ENCODE assay signal across 1 cellular context in the genomic region with DNA sequence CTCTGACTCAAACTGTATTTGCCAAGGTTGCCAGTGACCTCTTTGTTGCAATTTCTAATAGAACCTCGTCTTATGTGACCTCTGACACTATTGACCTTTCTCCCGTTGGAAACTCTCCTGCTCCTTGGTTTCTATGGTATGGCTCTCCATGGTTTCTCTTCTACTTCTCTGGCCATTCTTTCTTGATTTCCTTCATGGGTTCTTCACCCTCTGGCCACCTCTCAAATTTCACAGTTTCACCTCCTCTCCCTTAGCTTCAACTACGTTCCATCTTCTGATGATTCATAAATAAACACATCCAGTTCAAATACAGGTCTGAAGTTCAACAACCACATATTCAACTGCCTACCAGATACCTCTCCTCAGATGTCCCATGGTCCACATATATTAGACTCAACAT.
TF ChIP-seq lines count a peak whose summit lies in the region.

No MANE protein-coding gene starts in this region.

TF ChIP-seq in HepG2, 621 proteins besides CTCF, POLR2A, EP300 and RAD21 (continued from another document):
- peak; percentile 76 for TF ChIP-seq FOXA3 (CRISPR knock-in tag; IDR thresholded peaks at IDR 0.05)
- TF ChIP-seq ZNF335 (CRISPR knock-in tag; IDR thresholded peaks at IDR 0.05) = 0 out of 2 replicates have a peak, but pooled peaks have one; percentile 49
- TF ChIP-seq, protein P1, sequence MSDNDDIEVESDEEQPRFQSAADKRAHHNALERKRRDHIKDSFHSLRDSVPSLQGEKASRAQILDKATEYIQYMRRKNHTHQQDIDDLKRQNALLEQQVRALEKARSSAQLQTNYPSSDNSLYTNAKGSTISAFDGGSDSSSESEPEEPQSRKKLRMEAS (IDR thresholded peaks at IDR 0.05) = no peak
- TF ChIP-seq HNF4A (CRISPR knock-in tag; IDR thresholded peaks at IDR 0.05) = peak; percentile 63
- TF ChIP-seq SKI (IDR thresholded peaks at IDR 0.05; ENCODE audit: partially characterized antibody) = peak; percentile 8
- 0 out of 2 replicates have a peak, but pooled peaks have one; percentile 29 for TF ChIP-seq NCOA2 (CRISPR knock-in tag; IDR thresholded peaks at IDR 0.05)
- TF ChIP-seq, protein P2, sequence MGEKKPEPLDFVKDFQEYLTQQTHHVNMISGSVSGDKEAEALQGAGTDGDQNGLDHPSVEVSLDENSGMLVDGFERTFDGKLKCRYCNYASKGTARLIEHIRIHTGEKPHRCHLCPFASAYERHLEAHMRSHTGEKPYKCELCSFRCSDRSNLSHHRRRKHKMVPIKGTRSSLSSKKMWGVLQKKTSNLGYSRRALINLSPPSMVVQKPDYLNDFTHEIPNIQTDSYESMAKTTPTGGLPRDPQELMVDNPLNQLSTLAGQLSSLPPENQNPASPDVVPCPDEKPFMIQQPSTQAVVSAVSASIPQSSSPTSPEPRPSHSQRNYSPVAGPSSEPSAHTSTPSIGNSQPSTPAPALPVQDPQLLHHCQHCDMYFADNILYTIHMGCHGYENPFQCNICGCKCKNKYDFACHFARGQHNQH (CRISPR knock-in tag; IDR thresholded peaks at IDR 0.05) = peak; percentile 26; the same call in 1 of the 2 replicates
- TF ChIP-seq RXRB (CRISPR knock-in tag; IDR thresholded peaks at IDR 0.05; ENCODE audit: borderline replicate concordance) = 0 out of 2 replicates have a peak, but pooled peaks have one; percentile 61
- TF ChIP-seq, protein P3, sequence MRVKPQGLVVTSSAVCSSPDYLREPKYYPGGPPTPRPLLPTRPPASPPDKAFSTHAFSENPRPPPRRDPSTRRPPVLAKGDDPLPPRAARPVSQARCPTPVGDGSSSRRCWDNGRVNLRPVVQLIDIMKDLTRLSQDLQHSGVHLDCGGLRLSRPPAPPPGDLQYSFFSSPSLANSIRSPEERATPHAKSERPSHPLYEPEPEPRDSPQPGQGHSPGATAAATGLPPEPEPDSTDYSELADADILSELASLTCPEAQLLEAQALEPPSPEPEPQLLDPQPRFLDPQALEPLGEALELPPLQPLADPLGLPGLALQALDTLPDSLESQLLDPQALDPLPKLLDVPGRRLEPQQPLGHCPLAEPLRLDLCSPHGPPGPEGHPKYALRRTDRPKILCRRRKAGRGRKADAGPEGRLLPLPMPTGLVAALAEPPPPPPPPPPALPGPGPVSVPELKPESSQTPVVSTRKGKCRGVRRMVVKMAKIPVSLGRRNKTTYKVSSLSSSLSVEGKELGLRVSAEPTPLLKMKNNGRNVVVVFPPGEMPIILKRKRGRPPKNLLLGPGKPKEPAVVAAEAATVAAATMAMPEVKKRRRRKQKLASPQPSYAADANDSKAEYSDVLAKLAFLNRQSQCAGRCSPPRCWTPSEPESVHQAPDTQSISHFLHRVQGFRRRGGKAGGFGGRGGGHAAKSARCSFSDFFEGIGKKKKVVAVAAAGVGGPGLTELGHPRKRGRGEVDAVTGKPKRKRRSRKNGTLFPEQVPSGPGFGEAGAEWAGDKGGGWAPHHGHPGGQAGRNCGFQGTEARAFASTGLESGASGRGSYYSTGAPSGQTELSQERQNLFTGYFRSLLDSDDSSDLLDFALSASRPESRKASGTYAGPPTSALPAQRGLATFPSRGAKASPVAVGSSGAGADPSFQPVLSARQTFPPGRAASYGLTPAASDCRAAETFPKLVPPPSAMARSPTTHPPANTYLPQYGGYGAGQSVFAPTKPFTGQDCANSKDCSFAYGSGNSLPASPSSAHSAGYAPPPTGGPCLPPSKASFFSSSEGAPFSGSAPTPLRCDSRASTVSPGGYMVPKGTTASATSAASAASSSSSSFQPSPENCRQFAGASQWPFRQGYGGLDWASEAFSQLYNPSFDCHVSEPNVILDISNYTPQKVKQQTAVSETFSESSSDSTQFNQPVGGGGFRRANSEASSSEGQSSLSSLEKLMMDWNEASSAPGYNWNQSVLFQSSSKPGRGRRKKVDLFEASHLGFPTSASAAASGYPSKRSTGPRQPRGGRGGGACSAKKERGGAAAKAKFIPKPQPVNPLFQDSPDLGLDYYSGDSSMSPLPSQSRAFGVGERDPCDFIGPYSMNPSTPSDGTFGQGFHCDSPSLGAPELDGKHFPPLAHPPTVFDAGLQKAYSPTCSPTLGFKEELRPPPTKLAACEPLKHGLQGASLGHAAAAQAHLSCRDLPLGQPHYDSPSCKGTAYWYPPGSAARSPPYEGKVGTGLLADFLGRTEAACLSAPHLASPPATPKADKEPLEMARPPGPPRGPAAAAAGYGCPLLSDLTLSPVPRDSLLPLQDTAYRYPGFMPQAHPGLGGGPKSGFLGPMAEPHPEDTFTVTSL (CRISPR knock-in tag; IDR thresholded peaks at IDR 0.05; ENCODE audit: borderline replicate concordance) = peak; percentile 86
- TF ChIP-seq NCOR1 (IDR thresholded peaks at IDR 0.05; ENCODE audit: borderline replicate concordance, low read length) = peak; percentile 45; the same call in 1 of the 2 replicates
- TF ChIP-seq ISL2 (CRISPR knock-in tag; IDR thresholded peaks at IDR 0.05) = no peak
- peak; percentile 80 for TF ChIP-seq NR2C2 (CRISPR knock-in tag; IDR thresholded peaks at IDR 0.05; ENCODE audit: borderline replicate concordance)
- peak; percentile 75; the same call in 1 of the 2 replicates for TF ChIP-seq HMG20A (CRISPR knock-in tag; IDR thresholded peaks at IDR 0.05; ENCODE audit: borderline replicate concordance)
